ENCODE assay signal across 16 cellular contexts in genomic region chr11:47078751-47079524, GRCh38.
DNase-seq lines count a peak whose midpoint lies in the region; ATAC-seq and TF ChIP-seq lines count a peak whose summit lies in the region.
"Had no signal": no experiment of that assay in that cellular context is flagged by ENCODE, and none has a peak within 500 bp of the region (broad histone marks: within the 10 kb centered on the region; RNA-seq: fewer than 3 reads in every experiment).

No MANE protein-coding gene starts in this region.

- in situ Hi-C loops in transverse colon (cut with MboI; ENCODE audit: low pct_ligation_motif_present in 1 of 4, low pct_unique_long_range_greater_than_20kb in 1 of 4, low sequenced_read_pairs in 3 of 4): no loop called here

- no peak overlapping the region for H3K4me3 Mint-ChIP-seq in naive thymus-derived CD8-positive, alpha-beta T cell
- no peak overlapping the region for H3K4me3 Mint-ChIP-seq in HFFc6
- H3K4me3 Mint-ChIP-seq: CD4-positive, CD25-positive, alpha-beta regulatory T cell had no signal

- intact Hi-C loops in transverse colon (cut with DNase I; ENCODE audit: low total_unique reads): no loop called here
- intact Hi-C loops in head of caudate nucleus (cut with DNase I): no loop called here

- no peak for TF ChIP-seq CTCF in fibroblast of mammary gland (conservative IDR thresholded peaks at IDR 0.05; ENCODE audit: control insufficient read depth, insufficient read depth, low read depth, low read length)
- TF ChIP-seq CTCF in transverse colon (IDR thresholded peaks at IDR 0.05): no peak
- TF ChIP-seq CTCF in HFFc6 (IDR thresholded peaks at IDR 0.05): no peak

- H3K27me3 ChIP-seq in transverse colon: no peaks in the 10 kb centered on the region
- H3K27me3 ChIP-seq: BE2C, Peyer's patch had no signal

- TF ChIP-seq EP300 in transverse colon (IDR thresholded peaks at IDR 0.05; ENCODE audit: low read depth): no peak

- ATAC-seq in naive thymus-derived CD8-positive, alpha-beta T cell: no peak

- peaks cover 0 to 3% (median 2%) of the 10 kb centered on the region in 3 donors for H3K36me3 Mint-ChIP-seq in naive thymus-derived CD8-positive, alpha-beta T cell
- peaks cover 16% of the 10 kb centered on the region for H3K36me3 Mint-ChIP-seq in HFFc6 (ENCODE audit: low read depth)
- H3K36me3 Mint-ChIP-seq: CD4-positive, CD25-positive, alpha-beta regulatory T cell had no signal

- peak; percentile 8 for DNase-seq in EL
- DNase-seq in NCI-H226: peak; percentile 22
- DNase-seq in fibroblast of mammary gland (ENCODE audit: low read depth): peak; percentile 61
- no peak for DNase-seq in naive thymus-derived CD8-positive, alpha-beta T cell
- DNase-seq in transverse colon: no peak
- DNase-seq in head of caudate nucleus: no peak
- no peak for DNase-seq in HFFc6
- DNase-seq: BE2C; CD4-positive, CD25-positive, alpha-beta regulatory T cell; COR-L47; DMS 273 treated with DMSO at 0.1 percent for 48 hours; NCI-H1105; NCI-H2081; NCI-H2171 treated with DMSO at 0.1 percent for 48 hours; Peyer's patch had no signal

- no peaks in the 10 kb centered on the region for H3K27me3 Mint-ChIP-seq in naive thymus-derived CD8-positive, alpha-beta T cell
- H3K27me3 Mint-ChIP-seq in HFFc6 (ENCODE audit: insufficient read depth): peaks cover 2% of the 10 kb centered on the region; the same call in 1 of the 2 replicates
- H3K27me3 Mint-ChIP-seq: CD4-positive, CD25-positive, alpha-beta regulatory T cell had no signal

- TF ChIP-seq POLR2A in transverse colon (IDR thresholded peaks at IDR 0.05): no peak

- no peaks in the 10 kb centered on the region for H3K9me3 Mint-ChIP-seq in naive thymus-derived CD8-positive, alpha-beta T cell
- H3K9me3 Mint-ChIP-seq in HFFc6: peaks cover 11% of the 10 kb centered on the region
- H3K9me3 Mint-ChIP-seq: CD4-positive, CD25-positive, alpha-beta regulatory T cell had no signal

- POLR2A ChIA-PET in naive thymus-derived CD8-positive, alpha-beta T cell (lab: Charles Lee): no interaction called here

- no peaks in the 10 kb centered on the region for H3K36me3 ChIP-seq in transverse colon
- H3K36me3 ChIP-seq: BE2C, Peyer's patch, SJSA1 had no signal

- no peaks in the 10 kb centered on the region for H3K9me3 ChIP-seq in transverse colon
- H3K9me3 ChIP-seq: BE2C, Peyer's patch, SJSA1 had no signal

- H3K4me1 ChIP-seq in transverse colon: no peaks in the 10 kb centered on the region
- H3K4me1 ChIP-seq: BE2C, Peyer's patch, SJSA1 had no signal

- H3K4me1 Mint-ChIP-seq in naive thymus-derived CD8-positive, alpha-beta T cell: no peaks in the 10 kb centered on the region
- peaks cover 6% of the 10 kb centered on the region for H3K4me1 Mint-ChIP-seq in HFFc6 (ENCODE audit: low read depth)
- H3K4me1 Mint-ChIP-seq: CD4-positive, CD25-positive, alpha-beta regulatory T cell had no signal

- WGBS in transverse colon (ENCODE audit: low coverage in 1 of 2), 2 donors: 77 to 79% methylated on average over 7 of the region's 7 CpGs

- H3K4me3 ChIP-seq in fibroblast of mammary gland (ENCODE audit: control insufficient read depth, low read depth, low read length): no peak overlapping the region
- no peak overlapping the region for H3K4me3 ChIP-seq in transverse colon
- H3K4me3 ChIP-seq: Peyer's patch, SJSA1 had no signal

- H3K27ac Mint-ChIP-seq in naive thymus-derived CD8-positive, alpha-beta T cell: no peak overlapping the region
- no peak overlapping the region for H3K27ac Mint-ChIP-seq in HFFc6
- H3K27ac Mint-ChIP-seq: CD4-positive, CD25-positive, alpha-beta regulatory T cell had no signal

- no peak overlapping the region for H3K27ac ChIP-seq in transverse colon
- H3K27ac ChIP-seq: Peyer's patch, SJSA1 had no signal

Comparison
In these comparisons a context has a peak if more than half of its experiments do, and no peak if none do; other contexts are left out.
1. DNase-seq: peak in EL (single experiment), NCI-H226 (single experiment) and fibroblast of mammary gland (single experiment); none in naive thymus-derived CD8-positive, alpha-beta T cell (0 of 10), transverse colon (single experiment), head of caudate nucleus (0 of 42) and HFFc6 (single experiment).